2 cellular contexts compared by ENCODE assay signal in the genomic region with DNA sequence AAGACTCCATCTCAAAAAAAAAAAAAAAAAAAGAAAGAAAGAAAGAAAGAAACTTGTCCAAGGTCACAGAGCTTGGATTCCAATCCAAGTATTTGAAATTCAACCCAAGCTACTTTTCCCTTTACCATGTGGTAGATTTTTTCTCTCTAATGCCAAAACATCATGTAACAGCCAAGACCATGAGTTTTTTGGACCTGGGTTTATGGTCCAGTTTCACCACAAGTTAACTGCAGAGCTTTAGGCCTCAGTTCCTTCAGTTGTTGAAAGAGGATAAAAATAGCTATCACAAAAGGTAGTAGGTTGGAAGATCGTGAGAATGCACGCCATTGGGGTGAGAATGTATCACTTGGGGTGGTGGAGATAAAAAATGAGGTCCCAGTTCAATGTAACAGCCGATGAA.
TF ChIP-seq lines count a peak whose summit lies in the region.

No MANE protein-coding gene starts in this region.

TF ChIP-seq in liver, 16 proteins besides CTCF, POLR2A, EP300 and RAD21:
- TF ChIP-seq HNF4A (conservative IDR thresholded peaks at IDR 0.05) (peak; percentile 54 to 71), YY1 (IDR thresholded peaks at IDR 0.05) (no peak)
TF ChIP-seq in liver: peak in this region for 1.

TF ChIP-seq in HepG2, 621 proteins besides CTCF, POLR2A, EP300 and RAD21:
- TF ChIP-seq ZNF589 (CRISPR knock-in tag; conservative IDR thresholded peaks at IDR 0.05) (no peak), ATM (IDR thresholded peaks at IDR 0.05; ENCODE audit: borderline replicate concordance) (no peak), ZBTB25 (CRISPR knock-in tag; IDR thresholded peaks at IDR 0.05) (no peak), SMAD1 (CRISPR knock-in tag; IDR thresholded peaks at IDR 0.05; ENCODE audit: borderline replicate concordance, low read depth) (no peak), ATF7 (IDR thresholded peaks at IDR 0.05) (no peak), ATF7 (CRISPR knock-in tag; IDR thresholded peaks at IDR 0.05) (no peak), ZSCAN20 (CRISPR knock-in tag; IDR thresholded peaks at IDR 0.05; ENCODE audit: borderline replicate concordance) (no peak)
- TF ChIP-seq, protein P1, sequence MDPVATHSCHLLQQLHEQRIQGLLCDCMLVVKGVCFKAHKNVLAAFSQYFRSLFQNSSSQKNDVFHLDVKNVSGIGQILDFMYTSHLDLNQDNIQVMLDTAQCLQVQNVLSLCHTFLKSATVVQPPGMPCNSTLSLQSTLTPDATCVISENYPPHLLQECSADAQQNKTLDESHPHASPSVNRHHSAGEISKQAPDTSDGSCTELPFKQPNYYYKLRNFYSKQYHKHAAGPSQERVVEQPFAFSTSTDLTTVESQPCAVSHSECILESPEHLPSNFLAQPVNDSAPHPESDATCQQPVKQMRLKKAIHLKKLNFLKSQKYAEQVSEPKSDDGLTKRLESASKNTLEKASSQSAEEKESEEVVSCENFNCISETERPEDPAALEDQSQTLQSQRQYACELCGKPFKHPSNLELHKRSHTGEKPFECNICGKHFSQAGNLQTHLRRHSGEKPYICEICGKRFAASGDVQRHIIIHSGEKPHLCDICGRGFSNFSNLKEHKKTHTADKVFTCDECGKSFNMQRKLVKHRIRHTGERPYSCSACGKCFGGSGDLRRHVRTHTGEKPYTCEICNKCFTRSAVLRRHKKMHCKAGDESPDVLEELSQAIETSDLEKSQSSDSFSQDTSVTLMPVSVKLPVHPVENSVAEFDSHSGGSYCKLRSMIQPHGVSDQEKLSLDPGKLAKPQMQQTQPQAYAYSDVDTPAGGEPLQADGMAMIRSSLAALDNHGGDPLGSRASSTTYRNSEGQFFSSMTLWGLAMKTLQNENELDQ (CRISPR knock-in tag; IDR thresholded peaks at IDR 0.05; ENCODE audit: borderline replicate concordance), result no peak
- TF ChIP-seq, protein P2, sequence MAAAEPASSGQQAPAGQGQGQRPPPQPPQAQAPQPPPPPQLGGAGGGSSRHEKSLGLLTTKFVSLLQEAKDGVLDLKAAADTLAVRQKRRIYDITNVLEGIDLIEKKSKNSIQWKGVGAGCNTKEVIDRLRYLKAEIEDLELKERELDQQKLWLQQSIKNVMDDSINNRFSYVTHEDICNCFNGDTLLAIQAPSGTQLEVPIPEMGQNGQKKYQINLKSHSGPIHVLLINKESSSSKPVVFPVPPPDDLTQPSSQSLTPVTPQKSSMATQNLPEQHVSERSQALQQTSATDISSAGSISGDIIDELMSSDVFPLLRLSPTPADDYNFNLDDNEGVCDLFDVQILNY (CRISPR knock-in tag; conservative IDR thresholded peaks at IDR 0.05), result no peak
